In the genomic region with DNA sequence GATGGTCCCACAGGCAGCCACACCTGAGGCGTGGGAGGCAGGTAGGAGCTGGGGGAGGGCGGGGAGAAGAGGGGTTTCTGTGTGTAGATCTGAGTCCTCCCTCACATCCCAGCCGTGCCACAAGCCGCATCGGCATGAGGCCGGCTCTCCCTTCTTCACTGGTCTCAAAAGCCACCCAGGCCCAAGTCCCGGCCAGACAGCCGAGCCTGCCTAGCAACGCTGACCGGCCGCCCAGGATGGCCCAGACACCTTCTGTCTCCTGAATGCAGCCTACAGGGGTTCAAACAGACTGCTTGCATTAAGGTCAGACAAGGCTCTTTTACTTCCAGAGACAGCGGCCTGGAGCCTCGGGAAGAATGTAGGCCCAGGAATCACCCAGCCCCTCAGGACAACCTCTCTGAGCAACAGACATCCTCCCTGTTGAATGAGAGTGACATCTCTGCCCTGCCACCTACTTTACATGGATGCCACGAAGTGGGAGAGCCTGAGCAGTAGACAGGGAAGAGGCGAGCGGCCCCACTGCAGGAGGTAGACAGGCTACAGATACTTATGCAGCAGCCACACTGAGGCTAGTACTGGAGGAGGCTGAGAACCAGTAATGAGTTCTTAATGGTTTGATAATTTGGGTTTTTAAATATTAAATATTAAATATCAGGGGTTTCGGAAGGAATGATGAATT, we compare ENCODE assay signal across 13 cellular contexts.
DNase-seq lines count a peak whose midpoint lies in the region; ATAC-seq and TF ChIP-seq lines count a peak whose summit lies in the region.
"Had no signal": no experiment of that assay in that cellular context is flagged by ENCODE, and none has a peak within 500 bp of the region (broad histone marks: within the 10 kb centered on the region; RNA-seq: fewer than 3 reads in every experiment).

No MANE protein-coding gene starts in this region.

- TF ChIP-seq CTCF in CD14-positive monocyte (IDR thresholded peaks at IDR 0.05): no peak

- 82 to 95% methylated on average over 8 to 11 of the region's 17 CpGs for WGBS in mesodermal cell (ENCODE audit: insufficient coverage in 2 of 2), 2 experiments

- no peaks in the 10 kb centered on the region for H3K9me3 ChIP-seq in CD4-positive, CD25-positive, alpha-beta regulatory T cell (ENCODE audit: control insufficient read depth in 2 of 2, low read length in 2 of 2)
- H3K9me3 ChIP-seq in mesodermal cell (ENCODE audit: control insufficient read depth, low read length): no peaks in the 10 kb centered on the region

- no peaks in the 10 kb centered on the region for H3K27me3 ChIP-seq in CD4-positive, CD25-positive, alpha-beta regulatory T cell (ENCODE audit: control insufficient read depth, insufficient read depth, low read length)

- no peak overlapping the region for H3K27ac ChIP-seq in CD4-positive, CD25-positive, alpha-beta regulatory T cell (ENCODE audit: insufficient read depth, low read length, poor library complexity, severe bottlenecking)
- H3K27ac ChIP-seq in mesodermal cell (ENCODE audit: low read depth, low read length, severe bottlenecking): peak overlapping the region; percentile 5

- no peaks in the 10 kb centered on the region for H3K9me3 Mint-ChIP-seq in CD14-positive monocyte
- H3K9me3 Mint-ChIP-seq in CD4-positive, CD25-positive, alpha-beta regulatory T cell: no peaks in the 10 kb centered on the region
- H3K9me3 Mint-ChIP-seq in dendritic cell treated with granulocyte-macrophage colony-stimulating factor and Interleukin-4, amounts not matched to agents 40 ng/mL and 50 ng/mL, for 4 days: no peaks in the 10 kb centered on the region

- H3K4me3 Mint-ChIP-seq in CD14-positive monocyte: no peak overlapping the region
- H3K4me3 Mint-ChIP-seq in CD4-positive, CD25-positive, alpha-beta regulatory T cell: peak overlapping the region in 1 of 4 donors; percentile 78
- H3K4me3 Mint-ChIP-seq in dendritic cell treated with granulocyte-macrophage colony-stimulating factor and Interleukin-4, amounts not matched to agents 40 ng/mL and 50 ng/mL, for 4 days: no peak overlapping the region

- ATAC-seq in CD4-positive, CD25-positive, alpha-beta regulatory T cell (ENCODE audit: low read depth in 2 of 2): no peak
- no peak for ATAC-seq in GM21825 (IDR thresholded peaks at IDR 0.05; ENCODE audit: unreplicated experiment)
- ATAC-seq in GM19467 (IDR thresholded peaks at IDR 0.05; ENCODE audit: unreplicated experiment): no peak

- peaks cover 53 to 66% of the 10 kb centered on the region in 2 donors for H3K36me3 Mint-ChIP-seq in CD14-positive monocyte
- H3K36me3 Mint-ChIP-seq in CD4-positive, CD25-positive, alpha-beta regulatory T cell: peaks cover 36% of the 10 kb centered on the region
- H3K36me3 Mint-ChIP-seq in dendritic cell treated with granulocyte-macrophage colony-stimulating factor and Interleukin-4, amounts not matched to agents 40 ng/mL and 50 ng/mL, for 4 days (ENCODE audit: low read depth): peaks cover 77% of the 10 kb centered on the region

- H3K27me3 Mint-ChIP-seq in CD14-positive monocyte (ENCODE audit: low read depth in 3 of 3): peaks cover 0 to 3% (median 2%) of the 10 kb centered on the region in 3 donors
- H3K27me3 Mint-ChIP-seq in CD4-positive, CD25-positive, alpha-beta regulatory T cell: no peaks in the 10 kb centered on the region
- H3K27me3 Mint-ChIP-seq in dendritic cell treated with granulocyte-macrophage colony-stimulating factor and Interleukin-4, amounts not matched to agents 40 ng/mL and 50 ng/mL, for 4 days: no peaks in the 10 kb centered on the region

- peaks cover 28% of the 10 kb centered on the region for H3K4me1 Mint-ChIP-seq in CD14-positive monocyte
- peaks cover 4 to 23% (median 10%) of the 10 kb centered on the region in 4 donors for H3K4me1 Mint-ChIP-seq in CD4-positive, CD25-positive, alpha-beta regulatory T cell
- H3K4me1 Mint-ChIP-seq in dendritic cell treated with granulocyte-macrophage colony-stimulating factor and Interleukin-4, amounts not matched to agents 40 ng/mL and 50 ng/mL, for 4 days (ENCODE audit: low read depth): peaks cover 95% of the 10 kb centered on the region

- H3K4me3 ChIP-seq in CD4-positive, CD25-positive, alpha-beta regulatory T cell (ENCODE audit: low read depth, low read length): no peak overlapping the region
- no peak overlapping the region for H3K4me3 ChIP-seq in mesodermal cell (ENCODE audit: extremely low read depth, insufficient read depth, low read length, poor library complexity, severe bottlenecking)

- DNase-seq in CD14-positive monocyte (ENCODE audit: low spot score): no peak
- no peak for DNase-seq in CD4-positive, CD25-positive, alpha-beta regulatory T cell
- no peak for DNase-seq in Kasumi-1 (lab: John Stamatoyannopoulos, UW)
- DNase-seq: IMR-90, NCI-H1417 treated with DMSO at 0.1 percent for 48 hours, NCI-H2029, NCI-H2171 treated with DMSO at 0.1 percent for 48 hours, NCI-H510A, SHP77 treated with DMSO at 0.1 percent for 48 hours had no signal

- peak overlapping the region in 4 of 7 donors; percentile 5 to 79 (median 73) for H3K27ac Mint-ChIP-seq in CD14-positive monocyte
- peak overlapping the region in 2 of 3 donors; percentile 41 to 82 for H3K27ac Mint-ChIP-seq in CD4-positive, CD25-positive, alpha-beta regulatory T cell
- H3K27ac Mint-ChIP-seq in dendritic cell treated with granulocyte-macrophage colony-stimulating factor and Interleukin-4, amounts not matched to agents 40 ng/mL and 50 ng/mL, for 4 days: peak overlapping the region; percentile 96

- H3K36me3 ChIP-seq in CD4-positive, CD25-positive, alpha-beta regulatory T cell (ENCODE audit: control insufficient read depth, insufficient read depth, low read length): peaks cover 40% of the 10 kb centered on the region
- peaks cover 45% of the 10 kb centered on the region for H3K36me3 ChIP-seq in mesodermal cell (ENCODE audit: control insufficient read depth, insufficient read depth, low read length)

- H3K4me1 ChIP-seq in CD4-positive, CD25-positive, alpha-beta regulatory T cell (ENCODE audit: control insufficient read depth, insufficient read depth, low read length, poor library complexity, severe bottlenecking): no peaks in the 10 kb centered on the region
- peaks cover 8% of the 10 kb centered on the region for H3K4me1 ChIP-seq in mesodermal cell (ENCODE audit: control insufficient read depth, insufficient read depth, low read length, poor library complexity, severe bottlenecking)

- intact Hi-C loops in CD14-positive monocyte (cut with micrococcal nuclease): loop anchor here in 1 of 2 donors (5.0 kb wide), 1 partner anchor 188 kb away; no protein-coding TSS in a partner anchor
- intact Hi-C loops in dendritic cell treated with granulocyte-macrophage colony-stimulating factor and Interleukin-4, amounts not matched to agents 40 ng/mL and 50 ng/mL, for 4 days (cut with micrococcal nuclease): no loop called here
